12 cellular contexts compared by ENCODE assay signal in genomic region chr5:7851617-7852289, GRCh38. TPM values are rescaled to one million over a fixed set of nuclear protein-coding genes. Genes with fewer than 3 reads are reported as not detected.
DNase-seq lines count a peak whose midpoint lies in the region; ATAC-seq and TF ChIP-seq lines count a peak whose summit lies in the region.
"Had no signal": no experiment of that assay in that cellular context is flagged by ENCODE, and none has a peak within 500 bp of the region (broad histone marks: within the 10 kb centered on the region; RNA-seq: fewer than 3 reads in every experiment).

No MANE protein-coding gene starts in this region.

- TF ChIP-seq POLR2A in GM18505 (IDR thresholded peaks at IDR 0.05; ENCODE audit: borderline replicate concordance, extremely low read depth, insufficient read depth, insufficient read length), result no peak

- H3K36me3 Mint-ChIP-seq in activated naive CD4-positive, alpha-beta T cell treated with anti-CD3 and anti-CD28 coated beads, Interleukin-2, amount 10 ng/mL, durations not matched to agents 7 days and 5 days, result no peaks in the 10 kb centered on the region
- H3K36me3 Mint-ChIP-seq in activated T-helper 1 cell treated with anti-CD3 and anti-CD28 coated beads, Interleukin-12 subunit alpha, Interleukin-12 subunit beta, Interleukin-2, Interleukin-4 antibody, amounts not matched to agents 30 ng/mL and 10 ng/mL and 1 ng/mL, durations not matched to agents 14 hours and 24 hours and 36 hours (ENCODE audit: low read depth), result peaks cover 2% of the 10 kb centered on the region
- no peaks in the 10 kb centered on the region for H3K36me3 Mint-ChIP-seq in memory B cell

- DNase-seq in activated naive CD4-positive, alpha-beta T cell treated with anti-CD3 and anti-CD28 coated beads, Interleukin-2, amount 10 ng/mL, durations not matched to agents 7 days and 5 days, result peak; percentile 42
- no peak for DNase-seq in activated naive CD4-positive, alpha-beta T cell treated with anti-CD3 and anti-CD28 coated beads, Interleukin-2, amount 50 U/mL, for 16 hours
- no peak for DNase-seq in activated T-helper 1 cell treated with anti-CD3 and anti-CD28 coated beads, Interleukin-12 subunit alpha, Interleukin-12 subunit beta, Interleukin-2, Interleukin-4 antibody, amounts not matched to agents 30 ng/mL and 10 ng/mL and 1 ng/mL, durations not matched to agents 14 hours and 24 hours and 36 hours (ENCODE audit: low spot score)
- no peak for DNase-seq in memory B cell (ENCODE audit: low spot score in 2 of 2)
- DNase-seq in upper lobe of right lung, result no peak
- no peak for DNase-seq in D341Med (ENCODE audit: low spot score)
- DNase-seq in NAMALWA (ENCODE audit: low spot score), result no peak
- DNase-seq: AML-193, esophagus squamous epithelium, NCI-H226 had no signal

- no peaks in the 10 kb centered on the region for H3K36me3 ChIP-seq in upper lobe of right lung
- H3K36me3 ChIP-seq: esophagus squamous epithelium had no signal

- no peak for ATAC-seq in memory B cell (ENCODE audit: low read depth)
- ATAC-seq in upper lobe of right lung, result peak; percentile 37
- no peak for ATAC-seq in GM18505 (IDR thresholded peaks at IDR 0.05; ENCODE audit: unreplicated experiment)

- H3K4me3 ChIP-seq in upper lobe of right lung, result no peak overlapping the region

- intact Hi-C loops in activated T-helper 1 cell treated with anti-CD3 and anti-CD28 coated beads, Interleukin-12 subunit alpha, Interleukin-12 subunit beta, Interleukin-2, Interleukin-4 antibody, amounts not matched to agents 30 ng/mL and 10 ng/mL and 1 ng/mL, durations not matched to agents 14 hours and 24 hours and 36 hours (cut with micrococcal nuclease), result no loop called here
- intact Hi-C loops in upper lobe of right lung (cut with DNase I), result no loop called here

- peaks cover 24% of the 10 kb centered on the region for H3K4me1 Mint-ChIP-seq in activated naive CD4-positive, alpha-beta T cell treated with anti-CD3 and anti-CD28 coated beads, Interleukin-2, amount 10 ng/mL, durations not matched to agents 7 days and 5 days
- H3K4me1 Mint-ChIP-seq in activated T-helper 1 cell treated with anti-CD3 and anti-CD28 coated beads, Interleukin-12 subunit alpha, Interleukin-12 subunit beta, Interleukin-2, Interleukin-4 antibody, amounts not matched to agents 30 ng/mL and 10 ng/mL and 1 ng/mL, durations not matched to agents 14 hours and 24 hours and 36 hours (ENCODE audit: low read depth), result peaks cover 18% of the 10 kb centered on the region
- H3K4me1 Mint-ChIP-seq in memory B cell, result peaks cover 14% of the 10 kb centered on the region

- H3K27me3 Mint-ChIP-seq in activated naive CD4-positive, alpha-beta T cell treated with anti-CD3 and anti-CD28 coated beads, Interleukin-2, amount 10 ng/mL, durations not matched to agents 7 days and 5 days, result peaks cover 57% of the 10 kb centered on the region
- H3K27me3 Mint-ChIP-seq in activated T-helper 1 cell treated with anti-CD3 and anti-CD28 coated beads, Interleukin-12 subunit alpha, Interleukin-12 subunit beta, Interleukin-2, Interleukin-4 antibody, amounts not matched to agents 30 ng/mL and 10 ng/mL and 1 ng/mL, durations not matched to agents 14 hours and 24 hours and 36 hours (ENCODE audit: insufficient read depth), result peaks cover 25% of the 10 kb centered on the region
- H3K27me3 Mint-ChIP-seq in memory B cell, result peaks cover 5% of the 10 kb centered on the region

- peaks cover 17% of the 10 kb centered on the region for H3K27me3 ChIP-seq in upper lobe of right lung

- H3K4me3 Mint-ChIP-seq in activated naive CD4-positive, alpha-beta T cell treated with anti-CD3 and anti-CD28 coated beads, Interleukin-2, amount 10 ng/mL, durations not matched to agents 7 days and 5 days, result no peak overlapping the region
- H3K4me3 Mint-ChIP-seq in activated T-helper 1 cell treated with anti-CD3 and anti-CD28 coated beads, Interleukin-12 subunit alpha, Interleukin-12 subunit beta, Interleukin-2, Interleukin-4 antibody, amounts not matched to agents 30 ng/mL and 10 ng/mL and 1 ng/mL, durations not matched to agents 14 hours and 24 hours and 36 hours, result peak overlapping the region; percentile 76
- H3K4me3 Mint-ChIP-seq in memory B cell, result peak overlapping the region; percentile 35

- H3K27ac ChIP-seq in upper lobe of right lung, result no peak overlapping the region
- H3K27ac ChIP-seq: esophagus squamous epithelium had no signal

- H3K9me3 Mint-ChIP-seq in activated naive CD4-positive, alpha-beta T cell treated with anti-CD3 and anti-CD28 coated beads, Interleukin-2, amount 10 ng/mL, durations not matched to agents 7 days and 5 days, result peaks cover 2% of the 10 kb centered on the region
- peaks cover 4% of the 10 kb centered on the region for H3K9me3 Mint-ChIP-seq in activated T-helper 1 cell treated with anti-CD3 and anti-CD28 coated beads, Interleukin-12 subunit alpha, Interleukin-12 subunit beta, Interleukin-2, Interleukin-4 antibody, amounts not matched to agents 30 ng/mL and 10 ng/mL and 1 ng/mL, durations not matched to agents 14 hours and 24 hours and 36 hours
- no peaks in the 10 kb centered on the region for H3K9me3 Mint-ChIP-seq in memory B cell

- peaks cover 7% of the 10 kb centered on the region for H3K4me1 ChIP-seq in upper lobe of right lung

- H3K27ac Mint-ChIP-seq in activated naive CD4-positive, alpha-beta T cell treated with anti-CD3 and anti-CD28 coated beads, Interleukin-2, amount 10 ng/mL, durations not matched to agents 7 days and 5 days, result no peak overlapping the region
- H3K27ac Mint-ChIP-seq in activated T-helper 1 cell treated with anti-CD3 and anti-CD28 coated beads, Interleukin-12 subunit alpha, Interleukin-12 subunit beta, Interleukin-2, Interleukin-4 antibody, amounts not matched to agents 30 ng/mL and 10 ng/mL and 1 ng/mL, durations not matched to agents 14 hours and 24 hours and 36 hours, result no peak overlapping the region
- H3K27ac Mint-ChIP-seq in memory B cell, result no peak overlapping the region

- CTCF ChIA-PET in activated naive CD4-positive, alpha-beta T cell treated with anti-CD3 and anti-CD28 coated beads, Interleukin-2, amount 10 ng/mL, durations not matched to agents 7 days and 5 days (lab: Charles Lee), result interaction anchor here (0.7 kb wide), 1 partner anchor 36 kb away, joined by 3 read pairs; no protein-coding TSS in a partner anchor

- H3K9me3 ChIP-seq in upper lobe of right lung, result no peaks in the 10 kb centered on the region
- H3K9me3 ChIP-seq: esophagus squamous epithelium had no signal

- TF ChIP-seq CTCF in upper lobe of right lung (IDR thresholded peaks at IDR 0.05), result no peak

RNA-seq across cellular contexts. Expression of gene CFAP90, which starts 0.8 kb away (rescaled TPM):
- not detected in 2 replicates for total RNA-seq in activated T-helper 1 cell treated with anti-CD3 and anti-CD28 coated beads, Interleukin-12 subunit alpha, Interleukin-12 subunit beta, Interleukin-2, Interleukin-4 antibody, amounts not matched to agents 30 ng/mL and 10 ng/mL and 1 ng/mL, durations not matched to agents 14 hours and 24 hours and 36 hours
- 0.93 TPM for total RNA-seq in upper lobe of right lung
- total RNA-seq: esophagus squamous epithelium, RPMI7951 had no signal

RNA-seq across cellular contexts. Expression of gene FASTKD3, which starts 17.1 kb away (rescaled TPM):
- total RNA-seq in activated T-helper 1 cell treated with anti-CD3 and anti-CD28 coated beads, Interleukin-12 subunit alpha, Interleukin-12 subunit beta, Interleukin-2, Interleukin-4 antibody, amounts not matched to agents 30 ng/mL and 10 ng/mL and 1 ng/mL, durations not matched to agents 14 hours and 24 hours and 36 hours, result 13.5 and 18.6 TPM in 2 replicates
- total RNA-seq in upper lobe of right lung, result 8.0 TPM

RNA-seq across cellular contexts. Expression of gene MTRR, which starts 17.2 kb away (rescaled TPM):
- 83.0 and 90.4 TPM in 2 replicates for total RNA-seq in activated T-helper 1 cell treated with anti-CD3 and anti-CD28 coated beads, Interleukin-12 subunit alpha, Interleukin-12 subunit beta, Interleukin-2, Interleukin-4 antibody, amounts not matched to agents 30 ng/mL and 10 ng/mL and 1 ng/mL, durations not matched to agents 14 hours and 24 hours and 36 hours
- 116 TPM for total RNA-seq in upper lobe of right lung
